In genomic region chr9:125706661-125707539, GRCh38 we compare ENCODE assay signal across 1 cellular context.
TF ChIP-seq lines count a peak whose summit lies in the region.

MAPKAP1 (minus strand) TSS chr9:125707208; CDS start chr9:125672574, 34,634 bp downstream.

TF ChIP-seq in K562, 482 proteins besides CTCF, POLR2A, EP300 and RAD21 (continued from another document and continues in another):
- TF ChIP-seq KAT2B (IDR thresholded peaks at IDR 0.05; ENCODE audit: low read depth, low read length): no peak
- no peak for TF ChIP-seq POLR2AphosphoS2 (IDR thresholded peaks at IDR 0.05; ENCODE audit: low read length)
- TF ChIP-seq HNRNPL (IDR thresholded peaks at IDR 0.05; ENCODE audit: low read depth, low read length): peak; percentile 33; the same call in 1 of the 2 replicates
- TF ChIP-seq DNMT1 (IDR thresholded peaks at IDR 0.05): no peak
- TF ChIP-seq ZNF318 (IDR thresholded peaks at IDR 0.05; ENCODE audit: borderline replicate concordance in 1 of 2, low read depth in 1 of 2): no peak
- TF ChIP-seq AFF4 (CRISPR knock-in tag; IDR thresholded peaks at IDR 0.05): no peak
- TF ChIP-seq, protein P1, sequence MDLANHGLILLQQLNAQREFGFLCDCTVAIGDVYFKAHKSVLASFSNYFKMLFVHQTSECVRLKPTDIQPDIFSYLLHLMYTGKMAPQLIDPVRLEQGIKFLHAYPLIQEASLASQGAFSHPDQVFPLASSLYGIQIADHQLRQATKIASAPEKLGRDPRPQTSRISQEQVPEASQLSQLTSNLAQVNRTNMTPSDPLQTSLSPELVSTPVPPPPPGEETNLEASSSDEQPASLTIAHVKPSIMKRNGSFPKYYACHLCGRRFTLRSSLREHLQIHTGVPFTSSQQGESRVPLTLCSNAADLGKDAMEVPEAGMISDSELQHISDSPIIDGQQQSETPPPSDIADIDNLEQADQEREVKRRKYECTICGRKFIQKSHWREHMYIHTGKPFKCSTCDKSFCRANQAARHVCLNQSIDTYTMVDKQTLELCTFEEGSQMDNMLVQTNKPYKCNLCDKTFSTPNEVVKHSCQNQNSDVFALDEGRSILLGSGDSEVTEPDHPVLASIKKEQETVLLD (IDR thresholded peaks at IDR 0.05): peak; percentile 97
- no peak for TF ChIP-seq PHF21A (IDR thresholded peaks at IDR 0.05; ENCODE audit: borderline replicate concordance, low read depth)
- no peak for TF ChIP-seq FOXO4 (CRISPR knock-in tag; IDR thresholded peaks at IDR 0.05)
- no peak for TF ChIP-seq FOXM1 (IDR thresholded peaks at IDR 0.05; ENCODE audit: low read depth)
- TF ChIP-seq FOXM1 (CRISPR knock-in tag; IDR thresholded peaks at IDR 0.05; ENCODE audit: low read depth): no peak; the same call in 1 of the 2 replicates
- TF ChIP-seq, protein P2, sequence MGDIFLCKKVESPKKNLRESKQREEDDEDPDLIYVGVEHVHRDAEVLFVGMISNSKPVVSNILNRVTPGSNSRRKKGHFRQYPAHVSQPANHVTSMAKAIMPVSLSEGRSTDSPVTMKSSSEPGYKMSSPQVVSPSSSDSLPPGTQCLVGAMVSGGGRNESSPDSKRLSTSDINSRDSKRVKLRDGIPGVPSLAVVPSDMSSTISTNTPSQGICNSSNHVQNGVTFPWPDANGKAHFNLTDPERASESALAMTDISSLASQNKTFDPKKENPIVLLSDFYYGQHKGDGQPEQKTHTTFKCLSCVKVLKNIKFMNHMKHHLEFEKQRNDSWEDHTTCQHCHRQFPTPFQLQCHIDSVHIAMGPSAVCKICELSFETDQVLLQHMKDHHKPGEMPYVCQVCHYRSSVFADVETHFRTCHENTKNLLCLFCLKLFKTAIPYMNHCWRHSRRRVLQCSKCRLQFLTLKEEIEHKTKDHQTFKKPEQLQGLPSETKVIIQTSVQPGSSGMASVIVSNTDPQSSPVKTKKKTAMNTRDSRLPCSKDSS (IDR thresholded peaks at IDR 0.05; ENCODE audit: low read depth, partially characterized antibody): no peak
- no peak for TF ChIP-seq DDX20 (tag; IDR thresholded peaks at IDR 0.05; ENCODE audit: low read depth)
- TF ChIP-seq POLR2G (IDR thresholded peaks at IDR 0.05; ENCODE audit: low read depth, low read length): peak; percentile 98
- no peak for TF ChIP-seq ZFPM2 (CRISPR knock-in tag; IDR thresholded peaks at IDR 0.05)
- no peak for TF ChIP-seq HEY1 (CRISPR knock-in tag; IDR thresholded peaks at IDR 0.05; ENCODE audit: borderline replicate concordance)
- no peak for TF ChIP-seq E4F1 (CRISPR knock-in tag; IDR thresholded peaks at IDR 0.05; ENCODE audit: borderline replicate concordance)
- no peak for TF ChIP-seq SP2 (IDR thresholded peaks at IDR 0.05; ENCODE audit: extremely low read depth, low read depth, low read length, poor library complexity, severe bottlenecking)
- no peak for TF ChIP-seq ATF1 (CRISPR knock-in tag; IDR thresholded peaks at IDR 0.05)
- TF ChIP-seq ATF1 (tag; IDR thresholded peaks at IDR 0.05): peak; percentile 49
- peak; percentile 23; the same call in 1 of the 2 replicates for TF ChIP-seq NFIC (IDR thresholded peaks at IDR 0.05)
- no peak for TF ChIP-seq ZNF212 (CRISPR knock-in tag; IDR thresholded peaks at IDR 0.05)
- TF ChIP-seq, protein P3, sequence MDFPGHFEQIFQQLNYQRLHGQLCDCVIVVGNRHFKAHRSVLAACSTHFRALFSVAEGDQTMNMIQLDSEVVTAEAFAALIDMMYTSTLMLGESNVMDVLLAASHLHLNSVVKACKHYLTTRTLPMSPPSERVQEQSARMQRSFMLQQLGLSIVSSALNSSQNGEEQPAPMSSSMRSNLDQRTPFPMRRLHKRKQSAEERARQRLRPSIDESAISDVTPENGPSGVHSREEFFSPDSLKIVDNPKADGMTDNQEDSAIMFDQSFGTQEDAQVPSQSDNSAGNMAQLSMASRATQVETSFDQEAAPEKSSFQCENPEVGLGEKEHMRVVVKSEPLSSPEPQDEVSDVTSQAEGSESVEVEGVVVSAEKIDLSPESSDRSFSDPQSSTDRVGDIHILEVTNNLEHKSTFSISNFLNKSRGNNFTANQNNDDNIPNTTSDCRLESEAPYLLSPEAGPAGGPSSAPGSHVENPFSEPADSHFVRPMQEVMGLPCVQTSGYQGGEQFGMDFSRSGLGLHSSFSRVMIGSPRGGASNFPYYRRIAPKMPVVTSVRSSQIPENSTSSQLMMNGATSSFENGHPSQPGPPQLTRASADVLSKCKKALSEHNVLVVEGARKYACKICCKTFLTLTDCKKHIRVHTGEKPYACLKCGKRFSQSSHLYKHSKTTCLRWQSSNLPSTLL (IDR thresholded peaks at IDR 0.05): no peak
- TF ChIP-seq, protein P4, sequence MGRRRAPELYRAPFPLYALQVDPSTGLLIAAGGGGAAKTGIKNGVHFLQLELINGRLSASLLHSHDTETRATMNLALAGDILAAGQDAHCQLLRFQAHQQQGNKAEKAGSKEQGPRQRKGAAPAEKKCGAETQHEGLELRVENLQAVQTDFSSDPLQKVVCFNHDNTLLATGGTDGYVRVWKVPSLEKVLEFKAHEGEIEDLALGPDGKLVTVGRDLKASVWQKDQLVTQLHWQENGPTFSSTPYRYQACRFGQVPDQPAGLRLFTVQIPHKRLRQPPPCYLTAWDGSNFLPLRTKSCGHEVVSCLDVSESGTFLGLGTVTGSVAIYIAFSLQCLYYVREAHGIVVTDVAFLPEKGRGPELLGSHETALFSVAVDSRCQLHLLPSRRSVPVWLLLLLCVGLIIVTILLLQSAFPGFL (CRISPR knock-in tag; IDR thresholded peaks at IDR 0.05): no peak
- no peak for TF ChIP-seq ZKSCAN8 (CRISPR knock-in tag; IDR thresholded peaks at IDR 0.05)
- TF ChIP-seq ZBTB49 (CRISPR knock-in tag; IDR thresholded peaks at IDR 0.05; ENCODE audit: borderline replicate concordance): 0 out of 2 replicates have a peak, but pooled peaks have one; percentile 47
- no peak for TF ChIP-seq HOXB6 (CRISPR knock-in tag; IDR thresholded peaks at IDR 0.05; ENCODE audit: borderline replicate concordance)
- TF ChIP-seq CBX5 (IDR thresholded peaks at IDR 0.05; ENCODE audit: borderline replicate concordance, low read depth): no peak
- peak; percentile 63 for TF ChIP-seq ATF7 (IDR thresholded peaks at IDR 0.05)
- no peak for TF ChIP-seq SAFB (IDR thresholded peaks at IDR 0.05; ENCODE audit: borderline replicate concordance, low read depth, low read length)
